In the genomic region with DNA sequence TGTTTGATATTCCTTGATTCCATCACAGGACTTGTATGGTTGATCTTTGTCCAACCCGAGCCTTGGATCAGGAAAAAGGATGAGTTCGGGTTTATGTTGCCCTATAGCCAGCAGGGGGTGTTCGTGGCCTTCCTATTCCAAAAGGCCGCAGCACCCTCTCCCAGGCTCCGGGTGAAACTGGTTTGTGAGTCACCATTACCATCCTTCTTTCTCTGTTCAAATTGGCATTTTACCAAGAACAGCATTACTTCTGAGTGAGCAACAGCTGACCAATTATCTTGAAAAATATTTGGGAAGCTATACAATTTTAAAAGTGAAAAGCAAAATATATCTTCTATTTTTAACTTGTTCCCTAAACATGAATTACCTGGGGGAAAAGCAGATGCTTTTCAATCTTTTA, we compare ENCODE assay signal across 8 cellular contexts. TPM values are rescaled to one million over a fixed set of nuclear protein-coding genes. Genes with fewer than 3 reads are reported as not detected.
DNase-seq lines count a peak whose midpoint lies in the region; ATAC-seq and TF ChIP-seq lines count a peak whose summit lies in the region.

No MANE protein-coding gene starts in this region.

- DNase-seq in GM19238 (ENCODE audit: insufficient read length, low spot score) (peak; percentile 30), NCI-H2196 (lab: John Stamatoyannopoulos, UW; ENCODE audit: unreplicated experiment) (peak; percentile 80), activated B cell treated with CpG ODN at 0.5 μM for 24 hours (no peak), caudate nucleus (lab: John Stamatoyannopoulos, UW) (peak in 55 of 61 donors; percentile 4 to 93 (median 37)), islet precursor cell (peak; percentile 93)
- DNase-seq in stimulated activated CD4-positive, alpha-beta T cell treated with anti-CD3 and anti-CD28 coated beads, Interleukin-15, amount 100 ng/mL, for 48 hours (ENCODE audit: low read depth in 2 of 2): peak; percentile 61 to 62

- H3K4me3 Mint-ChIP-seq in activated B cell treated with CpG ODN at 0.5 μM for 24 hours: no peak overlapping the region

- H3K4me1 Mint-ChIP-seq in activated B cell treated with CpG ODN at 0.5 μM for 24 hours: no peaks in the 10 kb centered on the region

- ATAC-seq in activated B cell treated with CpG ODN at 0.5 μM for 24 hours (ENCODE audit: low read depth) (peak; percentile 77), GM18868 (IDR thresholded peaks at IDR 0.05; ENCODE audit: unreplicated experiment) (no peak)

- POLR2A ChIA-PET in activated B cell treated with CpG ODN at 0.5 μM for 24 hours (lab: Charles Lee): no interaction called here

- no peak overlapping the region for H3K27ac Mint-ChIP-seq in activated B cell treated with CpG ODN at 0.5 μM for 24 hours

- TF ChIP-seq CTCF in 22Rv1 (IDR thresholded peaks at IDR 0.05) (peak; percentile 86), activated B cell treated with CpG ODN at 0.5 μM for 24 hours (IDR thresholded peaks at IDR 0.05) (no peak)

- no peak overlapping the region for H3K27ac ChIP-seq in 22Rv1
- no peak overlapping the region for H3K27ac ChIP-seq in caudate nucleus (ENCODE audit: low read depth, low read length)

- H3K36me3 Mint-ChIP-seq in activated B cell treated with CpG ODN at 0.5 μM for 24 hours (ENCODE audit: low read depth): no peaks in the 10 kb centered on the region

- H3K27me3 Mint-ChIP-seq in activated B cell treated with CpG ODN at 0.5 μM for 24 hours: peaks cover 34% of the 10 kb centered on the region

- no peaks in the 10 kb centered on the region for H3K9me3 Mint-ChIP-seq in activated B cell treated with CpG ODN at 0.5 μM for 24 hours

- intact Hi-C loops in activated B cell treated with CpG ODN at 0.5 μM for 24 hours (cut with micrococcal nuclease): loop anchor here (1.0 to 10.0 kb wide), 8 partner anchors 107 to 758 kb away; no protein-coding TSS in a partner anchor

- CTCF ChIA-PET in activated B cell treated with CpG ODN at 0.5 μM for 24 hours (lab: Charles Lee): interaction anchor here (1.2 to 3.5 kb wide), 8 partner anchors 289 to 754 kb away, joined by 3 to 23 read pairs (median 8); partner anchors contain the start of gene KRTAP16-1

RNA-seq across cellular contexts. Expression of gene KRT20, which starts 24.3 kb away (rescaled TPM):
- total RNA-seq in activated B cell treated with CpG ODN at 0.5 μM for 24 hours: not detected in 2 replicates

RNA-seq across cellular contexts. Expression of gene KRT23, which starts 28.1 kb away (rescaled TPM):
- total RNA-seq in activated B cell treated with CpG ODN at 0.5 μM for 24 hours: not detected in 2 replicates

RNA-seq across cellular contexts. Expression of gene KRT12, which starts 42.3 kb away (rescaled TPM):
- total RNA-seq in activated B cell treated with CpG ODN at 0.5 μM for 24 hours: not detected in 2 replicates

RNA-seq across cellular contexts. Expression of gene KRT39, which starts 57.4 kb away (rescaled TPM):
- total RNA-seq in activated B cell treated with CpG ODN at 0.5 μM for 24 hours: not detected in 2 replicates
